In the genomic region with DNA sequence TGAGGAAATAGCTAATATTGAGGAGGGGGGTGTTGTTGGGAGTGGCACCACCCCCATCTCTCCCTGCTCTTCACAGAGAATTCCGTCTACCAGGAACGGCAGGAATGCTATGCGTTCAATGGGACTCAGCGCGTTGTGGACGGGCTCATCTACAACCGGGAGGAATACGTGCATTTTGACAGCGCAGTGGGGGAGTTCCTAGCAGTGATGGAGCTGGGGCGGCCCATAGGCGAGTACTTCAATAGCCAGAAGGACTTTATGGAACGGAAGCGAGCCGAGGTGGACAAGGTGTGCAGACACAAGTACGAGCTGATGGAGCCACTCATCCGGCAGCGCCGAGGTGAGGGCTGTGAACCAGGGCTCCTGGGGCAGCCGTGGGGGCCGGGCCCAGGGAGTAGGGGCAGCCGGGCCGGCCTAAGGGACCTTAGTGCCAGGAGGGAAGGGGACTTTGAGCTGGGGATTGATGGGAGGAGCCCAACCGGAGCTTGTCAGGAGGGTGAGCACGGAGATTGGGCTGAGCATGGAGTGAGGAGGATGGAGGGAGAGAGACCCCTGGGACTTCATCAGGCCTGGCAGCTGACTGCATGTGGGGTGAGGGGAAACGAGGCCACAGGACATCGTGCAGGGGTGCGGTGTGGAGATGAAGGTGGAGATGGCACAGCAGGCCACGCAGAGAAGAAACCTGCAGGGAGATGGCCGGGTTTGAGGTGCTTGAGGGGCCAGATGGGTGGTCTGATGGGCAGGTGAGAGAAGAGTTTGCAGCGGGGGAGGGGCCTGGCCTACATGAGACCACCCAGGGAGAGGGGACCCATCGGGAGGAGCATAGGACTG, we compare ENCODE assay signal across 11 cellular contexts. TPM values are rescaled to one million over a fixed set of nuclear protein-coding genes. Genes with fewer than 3 reads are reported as not detected.
DNase-seq lines count a peak whose midpoint lies in the region; ATAC-seq and TF ChIP-seq lines count a peak whose summit lies in the region.
"Had no signal": no experiment of that assay in that cellular context is flagged by ENCODE, and none has a peak within 500 bp of the region (broad histone marks: within the 10 kb centered on the region; RNA-seq: fewer than 3 reads in every experiment).

No MANE protein-coding gene starts in this region.

- no peak overlapping the region for H3K27ac Mint-ChIP-seq in natural killer cell
- H3K27ac Mint-ChIP-seq: HFFc6 had no signal

- H3K36me3 Mint-ChIP-seq in natural killer cell = no peaks in the 10 kb centered on the region

- H3K9me3 ChIP-seq in HUES48 (ENCODE audit: control insufficient read depth, insufficient read depth, low read length) (no peaks in the 10 kb centered on the region), testis (no peaks in the 10 kb centered on the region)
- H3K9me3 ChIP-seq: left lung had no signal

- TF ChIP-seq CTCF in natural killer cell (IDR thresholded peaks at IDR 0.05) (no peak), testis (IDR thresholded peaks at IDR 0.05) (no peak)

- H3K4me3 Mint-ChIP-seq in natural killer cell = peak overlapping the region; percentile 26
- H3K4me3 Mint-ChIP-seq: HFFc6 had no signal

- no peaks in the 10 kb centered on the region for H3K9me3 Mint-ChIP-seq in natural killer cell
- H3K9me3 Mint-ChIP-seq: HFFc6 had no signal

- intact Hi-C loops in natural killer cell (cut with micrococcal nuclease) = no loop called here
- intact Hi-C loops in testis (cut with DNase I; ENCODE audit: low total_unique reads) = no loop called here

- H3K36me3 ChIP-seq in HUES48 (ENCODE audit: control insufficient read depth, insufficient read depth, low read length) (peaks cover 19% of the 10 kb centered on the region; the same call in 1 of the 2 replicates), testis (ENCODE audit: low read depth, missing control alignments) (no peaks in the 10 kb centered on the region)
- H3K36me3 ChIP-seq: left lung had no signal

- H3K4me1 Mint-ChIP-seq in natural killer cell = peaks cover 0 to 7% of the 10 kb centered on the region in 2 donors

- H3K27ac ChIP-seq in HUES48 (ENCODE audit: low read depth, low read length) = peak overlapping the region; percentile 94
- H3K27ac ChIP-seq in testis = no peak overlapping the region
- H3K27ac ChIP-seq: left lung had no signal

- 3 to 9% methylated on average over 30 to 31 of the region's 31 CpGs for WGBS in testis, 2 donors

- no peak for ATAC-seq in natural killer cell
- ATAC-seq: left lung had no signal

- DNase-seq in DMS114 treated with DMSO at 0.1 percent for 48 hours (lab: John Stamatoyannopoulos, UW; ENCODE audit: unreplicated experiment) = peak; percentile 13
- DNase-seq in cerebellar cortex (ENCODE audit: low spot score) = peak; percentile 71
- no peak for DNase-seq in natural killer cell
- DNase-seq in NCI-H510A (lab: John Stamatoyannopoulos, UW) = no peak
- no peak for DNase-seq in NCI-H2107 treated with DMSO at 0.1 percent for 48 hours (lab: John Stamatoyannopoulos, UW; ENCODE audit: unreplicated experiment)
- no peak for DNase-seq in erythroblast (lab: John Stamatoyannopoulos, UW)
- no peak for DNase-seq in testis
- DNase-seq: HFFc6, NCI-H187 had no signal

- peaks cover 51 to 67% of the 10 kb centered on the region in 2 donors for H3K27me3 Mint-ChIP-seq in natural killer cell (ENCODE audit: low read depth in 2 of 2)

- no peak for TF ChIP-seq POLR2A in erythroblast (IDR thresholded peaks at IDR 0.05; ENCODE audit: low read length)
- TF ChIP-seq POLR2A in testis (IDR thresholded peaks at IDR 0.05) = no peak

- no peaks in the 10 kb centered on the region for H3K27me3 ChIP-seq in HUES48 (ENCODE audit: control insufficient read depth, insufficient read depth, low read length)
- peaks cover 3% of the 10 kb centered on the region for H3K27me3 ChIP-seq in testis

- H3K4me1 ChIP-seq in HUES48 (ENCODE audit: control insufficient read depth, insufficient read depth, low read length) (peaks cover 26% of the 10 kb centered on the region), testis (peaks cover 3% of the 10 kb centered on the region)

- H3K4me3 ChIP-seq in HUES48 (ENCODE audit: low read depth, low read length) (peak overlapping the region; percentile 93), testis (no peak overlapping the region)
- H3K4me3 ChIP-seq: left lung had no signal

- peak overlapping the region; percentile 99 for H3K9ac ChIP-seq in HUES48 (ENCODE audit: low read depth, low read length)

RNA-seq across cellular contexts. Expression of a gene that starts 41.3 kb away (rescaled TPM):
- total RNA-seq in natural killer cell = 100 to 1,000 TPM in 1 of 3 donors, 10 to 100 TPM in 2; 55.2 to 131 (median 77.1) TPM
- total RNA-seq in testis = 10 to 100 TPM; 14.4 to 39.5 TPM
- 183 TPM for polyA plus RNA-seq in testis (ENCODE audit: insufficient read depth, low read depth, low replicate concordance)

RNA-seq across cellular contexts. Expression of a gene that starts 43.6 kb away (rescaled TPM):
- total RNA-seq in natural killer cell (100 to 1,000 TPM in 1 of 3 donors, 10 to 100 TPM in 2; 43.1 to 135 (median 73.5) TPM), testis (10 to 100 TPM; 26.5 to 48.9 TPM)
- polyA plus RNA-seq in testis (ENCODE audit: insufficient read depth, low read depth, low replicate concordance) = 143 TPM

Comparison
In these comparisons a context has a peak if more than half of its experiments do, and no peak if none do; other contexts are left out.
1. DNase-seq: peak in DMS114 treated with DMSO at 0.1 percent for 48 hours (single experiment) and cerebellar cortex (single experiment); none in natural killer cell (single experiment), NCI-H510A (single experiment), NCI-H2107 treated with DMSO at 0.1 percent for 48 hours (single experiment), erythroblast (0 of 2) and testis (single experiment).